Comparison of ENCODE assay signal across 2 cellular contexts in the genomic region with DNA sequence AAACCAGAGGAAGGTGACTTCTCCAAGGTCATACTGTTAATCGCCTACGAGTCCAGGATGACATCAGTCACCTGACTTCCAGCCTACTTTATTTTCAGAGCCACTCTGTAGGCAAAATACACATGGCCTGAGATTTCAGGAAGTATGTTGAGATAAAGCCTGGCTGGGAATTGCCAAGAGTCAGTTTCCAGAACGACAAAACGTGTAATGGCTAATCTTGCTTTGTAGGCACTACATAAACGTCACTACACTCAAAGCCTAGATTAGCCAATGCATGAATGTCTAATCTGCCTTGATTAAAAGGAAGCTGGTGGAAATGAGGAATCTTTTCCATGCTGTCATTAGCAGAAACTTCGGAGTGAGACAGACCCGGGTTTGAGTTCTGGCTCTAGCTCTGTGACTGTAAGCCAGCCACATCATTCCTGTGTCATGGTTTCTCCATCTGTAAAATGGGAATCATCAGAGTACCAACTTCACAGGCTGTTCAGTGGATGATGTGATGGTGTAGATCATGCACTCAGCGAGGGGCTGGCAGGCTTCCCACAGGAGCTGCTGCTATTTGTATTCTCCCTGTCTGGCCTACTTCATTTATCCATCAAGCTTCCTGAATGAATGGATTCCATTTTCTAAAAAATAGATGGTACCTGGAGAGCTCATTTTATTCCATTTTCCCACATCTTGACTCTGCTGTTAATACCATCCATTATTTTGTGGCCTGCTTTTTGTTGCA.
TF ChIP-seq lines count a peak whose summit lies in the region.

No MANE protein-coding gene starts in this region.

TF ChIP-seq in K562, 482 proteins besides CTCF, POLR2A, EP300 and RAD21 (continued from another document):
- TF ChIP-seq, protein P1, sequence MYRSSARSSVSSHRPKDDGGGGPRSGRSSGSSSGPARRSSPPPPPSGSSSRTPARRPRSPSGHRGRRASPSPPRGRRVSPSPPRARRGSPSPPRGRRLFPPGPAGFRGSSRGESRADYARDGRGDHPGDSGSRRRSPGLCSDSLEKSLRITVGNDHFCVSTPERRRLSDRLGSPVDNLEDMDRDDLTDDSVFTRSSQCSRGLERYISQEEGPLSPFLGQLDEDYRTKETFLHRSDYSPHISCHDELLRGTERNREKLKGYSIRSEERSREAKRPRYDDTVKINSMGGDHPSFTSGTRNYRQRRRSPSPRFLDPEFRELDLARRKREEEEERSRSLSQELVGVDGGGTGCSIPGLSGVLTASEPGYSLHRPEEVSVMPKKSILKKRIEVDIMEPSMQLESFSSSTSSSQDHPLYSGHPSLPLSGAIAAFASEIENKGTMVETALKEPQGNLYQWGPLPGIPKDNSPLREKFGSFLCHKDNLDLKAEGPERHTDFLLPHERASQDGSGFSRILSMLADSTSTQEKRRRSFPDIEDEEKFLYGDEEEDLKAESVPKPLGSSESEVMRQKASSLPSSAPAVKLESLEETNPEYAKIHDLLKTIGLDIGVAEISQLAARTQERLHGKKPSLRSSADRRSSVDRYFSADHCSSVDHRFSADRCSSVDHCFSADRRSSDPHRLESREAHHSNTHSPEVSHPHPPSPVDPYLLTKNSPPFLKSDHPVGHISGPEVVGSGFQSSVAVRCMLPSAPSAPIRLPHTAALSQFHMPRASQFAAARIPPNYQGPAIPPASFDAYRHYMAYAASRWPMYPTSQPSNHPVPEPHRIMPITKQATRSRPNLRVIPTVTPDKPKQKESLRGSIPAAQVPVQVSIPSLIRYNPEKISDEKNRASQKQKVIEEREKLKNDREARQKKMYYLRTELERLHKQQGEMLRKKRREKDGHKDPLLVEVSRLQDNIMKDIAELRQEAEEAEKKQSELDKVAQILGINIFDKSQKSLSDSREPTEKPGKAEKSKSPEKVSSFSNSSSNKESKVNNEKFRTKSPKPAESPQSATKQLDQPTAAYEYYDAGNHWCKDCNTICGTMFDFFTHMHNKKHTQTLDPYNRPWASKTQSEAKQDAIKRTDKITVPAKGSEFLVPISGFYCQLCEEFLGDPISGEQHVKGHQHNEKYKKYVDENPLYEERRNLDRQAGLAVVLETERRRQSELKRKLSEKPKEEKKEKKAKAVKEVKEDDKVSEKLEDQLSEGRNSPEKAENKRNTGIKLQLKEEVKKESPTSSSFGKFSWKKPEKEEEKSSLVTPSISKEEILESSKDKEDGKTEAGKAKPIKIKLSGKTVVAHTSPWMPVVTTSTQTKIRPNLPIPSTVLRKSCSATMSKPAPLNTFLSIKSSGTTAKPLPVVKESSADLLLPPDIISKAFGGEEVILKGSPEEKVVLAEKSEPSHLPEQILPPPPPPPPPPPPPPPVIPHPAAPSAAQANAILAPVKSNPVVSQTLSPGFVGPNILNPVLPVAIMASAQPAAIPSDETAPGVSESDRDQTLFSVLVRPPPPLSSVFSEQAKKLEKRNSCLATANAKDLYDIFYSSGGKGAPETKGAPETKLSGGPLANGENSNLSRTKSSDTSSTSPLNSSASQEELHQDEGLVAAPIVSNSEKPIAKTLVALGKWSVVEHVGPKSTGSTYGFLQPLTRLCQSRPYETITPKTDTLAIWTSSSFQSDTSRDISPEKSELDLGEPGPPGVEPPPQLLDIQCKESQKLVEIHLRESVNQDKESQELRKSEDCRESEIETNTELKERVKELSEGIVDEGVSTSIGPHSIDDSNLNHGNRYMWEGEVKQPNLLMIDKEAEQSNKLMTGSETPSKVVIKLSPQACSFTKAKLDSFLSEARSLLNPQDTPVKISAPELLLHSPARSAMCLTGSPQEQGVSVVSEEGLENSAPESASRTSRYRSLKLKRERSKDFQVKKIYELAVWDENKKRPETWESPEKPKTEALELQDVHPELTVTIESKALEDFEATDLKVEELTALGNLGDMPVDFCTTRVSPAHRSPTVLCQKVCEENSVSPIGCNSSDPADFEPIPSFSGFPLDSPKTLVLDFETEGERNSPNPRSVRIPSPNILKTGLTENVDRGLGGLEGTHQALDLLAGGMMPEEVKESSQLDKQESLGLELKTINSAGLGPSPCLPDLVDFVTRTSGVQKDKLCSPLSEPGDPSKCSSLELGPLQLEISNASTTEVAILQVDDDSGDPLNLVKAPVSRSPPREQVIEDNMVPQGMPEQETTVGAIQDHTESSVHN (IDR thresholded peaks at IDR 0.05; ENCODE audit: borderline replicate concordance in 1 of 2, low read depth in 1 of 2): peak in 1 of 2 experiments; percentile 74; a peak in 1 of 4 replicates

TF ChIP-seq in HepG2, 621 proteins besides CTCF, POLR2A, EP300 and RAD21 (continued from another document):
- no peak for TF ChIP-seq GZF1 (CRISPR knock-in tag; IDR thresholded peaks at IDR 0.05)
- no peak for TF ChIP-seq ZFP90 (CRISPR knock-in tag; IDR thresholded peaks at IDR 0.05; ENCODE audit: borderline replicate concordance)
- TF ChIP-seq, protein P2, sequence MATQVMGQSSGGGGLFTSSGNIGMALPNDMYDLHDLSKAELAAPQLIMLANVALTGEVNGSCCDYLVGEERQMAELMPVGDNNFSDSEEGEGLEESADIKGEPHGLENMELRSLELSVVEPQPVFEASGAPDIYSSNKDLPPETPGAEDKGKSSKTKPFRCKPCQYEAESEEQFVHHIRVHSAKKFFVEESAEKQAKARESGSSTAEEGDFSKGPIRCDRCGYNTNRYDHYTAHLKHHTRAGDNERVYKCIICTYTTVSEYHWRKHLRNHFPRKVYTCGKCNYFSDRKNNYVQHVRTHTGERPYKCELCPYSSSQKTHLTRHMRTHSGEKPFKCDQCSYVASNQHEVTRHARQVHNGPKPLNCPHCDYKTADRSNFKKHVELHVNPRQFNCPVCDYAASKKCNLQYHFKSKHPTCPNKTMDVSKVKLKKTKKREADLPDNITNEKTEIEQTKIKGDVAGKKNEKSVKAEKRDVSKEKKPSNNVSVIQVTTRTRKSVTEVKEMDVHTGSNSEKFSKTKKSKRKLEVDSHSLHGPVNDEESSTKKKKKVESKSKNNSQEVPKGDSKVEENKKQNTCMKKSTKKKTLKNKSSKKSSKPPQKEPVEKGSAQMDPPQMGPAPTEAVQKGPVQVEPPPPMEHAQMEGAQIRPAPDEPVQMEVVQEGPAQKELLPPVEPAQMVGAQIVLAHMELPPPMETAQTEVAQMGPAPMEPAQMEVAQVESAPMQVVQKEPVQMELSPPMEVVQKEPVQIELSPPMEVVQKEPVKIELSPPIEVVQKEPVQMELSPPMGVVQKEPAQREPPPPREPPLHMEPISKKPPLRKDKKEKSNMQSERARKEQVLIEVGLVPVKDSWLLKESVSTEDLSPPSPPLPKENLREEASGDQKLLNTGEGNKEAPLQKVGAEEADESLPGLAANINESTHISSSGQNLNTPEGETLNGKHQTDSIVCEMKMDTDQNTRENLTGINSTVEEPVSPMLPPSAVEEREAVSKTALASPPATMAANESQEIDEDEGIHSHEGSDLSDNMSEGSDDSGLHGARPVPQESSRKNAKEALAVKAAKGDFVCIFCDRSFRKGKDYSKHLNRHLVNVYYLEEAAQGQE (IDR thresholded peaks at IDR 0.05; ENCODE audit: borderline replicate concordance in 1 of 2, low read depth in 1 of 2, low read length in 2 of 2): no peak
